Comparison of ENCODE assay signal across 12 cellular contexts in genomic region chr1:46231231-46231630, GRCh38. TPM values are rescaled to one million over a fixed set of nuclear protein-coding genes. Genes with fewer than 3 reads are reported as not detected.
"Had no signal": no experiment of that assay in that cellular context is flagged by ENCODE, and none has a peak within 500 bp of the region (broad histone marks: within the 10 kb centered on the region; RNA-seq: fewer than 3 reads in every experiment).

No MANE protein-coding gene starts in this region.

RNA-seq across cellular contexts. Expression of gene P3R3URF, which starts 54.9 kb away (rescaled TPM):
- total RNA-seq: OCI-LY7, PC-3, PC-9, Peyer's patch, Right ventricle myocardium inferior, Right ventricle myocardium superior, RPMI7951, SJCRH30, SJSA1, SK-MEL-5, T-cell had no signal
- polyA plus RNA-seq: SK-N-SH had no signal

RNA-seq across cellular contexts. Expression of gene TSPAN1, which starts 56.3 kb away (rescaled TPM):
- total RNA-seq: OCI-LY7, SJCRH30, SJSA1, SK-MEL-5 had no signal
